7 cellular contexts compared by ENCODE assay signal in genomic region chr19:13024958-13025653, GRCh38. TPM values are rescaled to one million over a fixed set of nuclear protein-coding genes. Genes with fewer than 3 reads are reported as not detected.
DNase-seq lines count a peak whose midpoint lies in the region; ATAC-seq and TF ChIP-seq lines count a peak whose summit lies in the region.

No MANE protein-coding gene starts in this region.

- no peak overlapping the region for H3K56ac ChIP-seq in IMR-90 (ENCODE audit: extremely low read depth, insufficient read depth, low read length)

- H2BK120ac ChIP-seq in IMR-90 (ENCODE audit: low read depth, low read length) = peak overlapping the region; percentile 81; the same call in 1 of the 2 replicates

- WGBS in IMR-90 (ENCODE audit: extremely low coverage in 2 of 2, insufficient read length in 1 of 2), 2 experiments = 39% methylated on average over 29 of the region's 45 CpGs; no CpG with 5 or more reads in 1 of the 2 experiments

- peak overlapping the region; percentile 94 for H3K4ac ChIP-seq in IMR-90 (ENCODE audit: low read depth, low read length)

- H3K4me3 Mint-ChIP-seq in activated CD4-positive, alpha-beta T cell treated with anti-CD3 and anti-CD28 coated beads, Interleukin-2, amount 10 ng/mL, durations not matched to agents 7 days and 5 days = no peak overlapping the region

- peak overlapping the region; percentile 95 for H3K23ac ChIP-seq in IMR-90 (ENCODE audit: low read depth, low read length)

- H3K14ac ChIP-seq in IMR-90 (replicated peaks; ENCODE audit: low read depth, low read length) = peak overlapping the region; percentile 95

- H3K27me3 ChIP-seq in IMR-90 (ENCODE audit: control insufficient read depth, insufficient read depth, low read length) (no peaks in the 10 kb centered on the region), left lung (peaks cover 0 to 26% of the 10 kb centered on the region in 2 donors), thoracic aorta (replicated peaks; ENCODE audit: insufficient read depth) (no peaks in the 10 kb centered on the region)

- H3K4me1 Mint-ChIP-seq in activated CD4-positive, alpha-beta T cell treated with anti-CD3 and anti-CD28 coated beads, Interleukin-2, amount 10 ng/mL, durations not matched to agents 7 days and 5 days = peaks cover 24% of the 10 kb centered on the region

- peak overlapping the region; percentile 60 to 77; a peak in 2 of 4 replicates for H4K8ac ChIP-seq in IMR-90 (ENCODE audit: low read depth in 2 of 2, low read length in 2 of 2)

- H3K27ac ChIP-seq in IMR-90 (ENCODE audit: insufficient read depth, low read length) (peak overlapping the region; percentile 88), left lung (peak overlapping the region; percentile 77 to 94), thoracic aorta (peak overlapping the region; percentile 98 to 99)

- peak overlapping the region; percentile 38; the same call in 1 of the 2 replicates for H2BK20ac ChIP-seq in IMR-90 (ENCODE audit: low read depth, low read length)

- TF ChIP-seq POLR2A in IMR-90 (IDR thresholded peaks at IDR 0.05; ENCODE audit: low read depth, low read length) = no peak

- no peak overlapping the region for H3K18ac ChIP-seq in IMR-90 (ENCODE audit: low read depth, low read length)

- intact Hi-C loops in IMR-90 (cut with micrococcal nuclease) = no loop called here
- intact Hi-C loops in left lung (cut with DNase I) = no loop called here

- H4K91ac ChIP-seq in IMR-90 (ENCODE audit: insufficient read depth, low read depth, low read length) = peak overlapping the region; percentile 67

- H2BK15ac ChIP-seq in IMR-90 (ENCODE audit: low read depth, low read length) = no peak overlapping the region; the same call in 2 of the 3 replicates

- peak overlapping the region; percentile 87 for H2AFZ ChIP-seq in IMR-90 (replicated peaks; ENCODE audit: low read length, poor library complexity)

- DNase-seq in IMR-90 = no peak
- DNase-seq in astrocyte of the spinal cord (ENCODE audit: low read depth, low spot score) = no peak
- peak; percentile 59 to 82 for DNase-seq in left lung
- no peak for DNase-seq in thoracic aorta (ENCODE audit: low spot score)
- DNase-seq in NCI-H82 (lab: John Stamatoyannopoulos, UW) = no peak
- DNase-seq in activated CD4-positive, alpha-beta T cell treated with anti-CD3 and anti-CD28 coated beads, Interleukin-2, amount 10 ng/mL, durations not matched to agents 7 days and 5 days = no peak
- no peak for DNase-seq in inferior parietal cortex (ENCODE audit: extremely low spot score)

- no peak for TF ChIP-seq RAD21 in IMR-90 (IDR thresholded peaks at IDR 0.05; ENCODE audit: low read length)

- ATAC-seq in IMR-90 (ENCODE audit: low read depth) = no peak
- ATAC-seq in left lung = peak; percentile 6
- ATAC-seq in thoracic aorta (ENCODE audit: insufficient number of reproducible peaks, low FRiP score, low read depth) = no peak

- TF ChIP-seq CTCF in IMR-90 (conservative IDR thresholded peaks at IDR 0.05; ENCODE audit: low read depth, low read length) (no peak), astrocyte of the spinal cord (IDR thresholded peaks at IDR 0.05; ENCODE audit: low read depth, low read length) (no peak), left lung (IDR thresholded peaks at IDR 0.05) (no peak), thoracic aorta (IDR thresholded peaks at IDR 0.05) (no peak)

- in situ Hi-C loops in IMR-90 (cut with MboI; ENCODE audit: low sequenced_read_pairs) = no loop called here
- in situ Hi-C loops in astrocyte of the spinal cord (cut with HindIII; ENCODE audit: low sequenced_read_pairs) = no loop called here

- CTCF ChIA-PET in IMR-90 (lab: Yijun Ruan, JAX) = no interaction called here
- CTCF ChIA-PET in activated CD4-positive, alpha-beta T cell treated with anti-CD3 and anti-CD28 coated beads, Interleukin-2, amount 10 ng/mL, durations not matched to agents 7 days and 5 days (lab: Charles Lee) = no interaction called here

- H3K4me3 ChIP-seq in IMR-90 (ENCODE audit: insufficient read depth, low read depth, low read length) (peak overlapping the region; percentile 55), astrocyte of the spinal cord (ENCODE audit: low read depth, low read length) (peak overlapping the region; percentile 51), left lung (peak overlapping the region; percentile 21 to 33), thoracic aorta (peak overlapping the region; percentile 75)

- dilution Hi-C loops in IMR-90 (cut with HindIII; ENCODE audit: low sequenced_read_pairs, unreplicated experiment) = no loop called here

- no peaks in the 10 kb centered on the region for H3K36me3 Mint-ChIP-seq in activated CD4-positive, alpha-beta T cell treated with anti-CD3 and anti-CD28 coated beads, Interleukin-2, amount 10 ng/mL, durations not matched to agents 7 days and 5 days (ENCODE audit: low read depth)

- peaks cover 36% of the 10 kb centered on the region for H3K27me3 Mint-ChIP-seq in activated CD4-positive, alpha-beta T cell treated with anti-CD3 and anti-CD28 coated beads, Interleukin-2, amount 10 ng/mL, durations not matched to agents 7 days and 5 days

- H3K4me1 ChIP-seq in IMR-90 (ENCODE audit: control insufficient read depth, insufficient read depth, low read length) (peaks cover 36% of the 10 kb centered on the region), left lung (peaks cover 43 to 97% of the 10 kb centered on the region in 2 donors), thoracic aorta (ENCODE audit: control insufficient read depth in 1 of 2, low read depth in 2 of 2) (peaks cover 48 to 83% of the 10 kb centered on the region in 2 donors)

- H3K9me3 Mint-ChIP-seq in activated CD4-positive, alpha-beta T cell treated with anti-CD3 and anti-CD28 coated beads, Interleukin-2, amount 10 ng/mL, durations not matched to agents 7 days and 5 days = no peaks in the 10 kb centered on the region

- peaks cover 21% of the 10 kb centered on the region; the same call in 1 of the 2 replicates for H3K36me3 ChIP-seq in IMR-90 (ENCODE audit: control insufficient read depth, insufficient read depth, low read length)
- no peaks in the 10 kb centered on the region for H3K36me3 ChIP-seq in left lung
- H3K36me3 ChIP-seq in thoracic aorta = no peaks in the 10 kb centered on the region

- POLR2A ChIA-PET in IMR-90 (lab: Charles Lee; ENCODE audit: unreplicated experiment) = no interaction called here
- POLR2A ChIA-PET in activated CD4-positive, alpha-beta T cell treated with anti-CD3 and anti-CD28 coated beads, Interleukin-2, amount 10 ng/mL, durations not matched to agents 7 days and 5 days (lab: Charles Lee) = no interaction called here

- H4K20me1 ChIP-seq in IMR-90 (ENCODE audit: insufficient read depth, low read length) = peaks cover 6% of the 10 kb centered on the region; the same call in 1 of the 2 replicates

- H3K4me2 ChIP-seq in IMR-90 (ENCODE audit: low read depth, low read length) = peak overlapping the region; percentile 79

- H3K79me1 ChIP-seq in IMR-90 (ENCODE audit: low read depth in 1 of 2, low read length in 2 of 2) = peaks cover 50 to 85% of the 10 kb centered on the region in 2 experiments

- peak overlapping the region; percentile 96 for H2AK9ac ChIP-seq in IMR-90 (replicated peaks; ENCODE audit: low read depth, low read length, poor library complexity)

- H3K9me3 ChIP-seq in IMR-90 (ENCODE audit: control insufficient read depth, insufficient read depth, low read length) (no peaks in the 10 kb centered on the region), left lung (no peaks in the 10 kb centered on the region), thoracic aorta (no peaks in the 10 kb centered on the region)

- H2BK5ac ChIP-seq in IMR-90 (ENCODE audit: low read depth, low read length, poor library complexity, severe bottlenecking) = peak overlapping the region; percentile 61

- H4K5ac ChIP-seq in IMR-90 (ENCODE audit: low read depth, low read length) = no peak overlapping the region; the same call in 1 of the 2 replicates

- TSS peak; percentile 84 for BruUV-seq in IMR-90 (replicated peaks; lab: Mats Ljungman, UMichigan)

- no peak overlapping the region for H3K27ac Mint-ChIP-seq in activated CD4-positive, alpha-beta T cell treated with anti-CD3 and anti-CD28 coated beads, Interleukin-2, amount 10 ng/mL, durations not matched to agents 7 days and 5 days

- H2AK5ac ChIP-seq in IMR-90 (ENCODE audit: low read depth, low read length) = peak overlapping the region; percentile 95; the same call in 1 of the 2 replicates

- H3K9ac ChIP-seq in IMR-90 (ENCODE audit: low read depth, low read length) = peak overlapping the region; percentile 93

- peaks cover 11% of the 10 kb centered on the region; the same call in 1 of the 2 replicates for H3K9me1 ChIP-seq in IMR-90 (ENCODE audit: insufficient read depth, low read length)

TF ChIP-seq in IMR-90, 13 proteins besides CTCF, POLR2A, EP300 and RAD21 (continues in another document):
- TF ChIP-seq FOS (IDR thresholded peaks at IDR 0.05; ENCODE audit: low read depth, low read length) = no peak
- no peak for TF ChIP-seq CEBPB (IDR thresholded peaks at IDR 0.05; ENCODE audit: low read depth, low read length)
- no peak for TF ChIP-seq USF2 (IDR thresholded peaks at IDR 0.05; ENCODE audit: low read depth, low read length)
- no peak for TF ChIP-seq NFE2L2 (IDR thresholded peaks at IDR 0.05; ENCODE audit: low read depth, low read length)
- TF ChIP-seq BHLHE40 (IDR thresholded peaks at IDR 0.05; ENCODE audit: low read depth, low read length) = no peak
- TF ChIP-seq MAFK (IDR thresholded peaks at IDR 0.05; ENCODE audit: low read depth, low read length) = no peak

RNA-seq across cellular contexts. Expression of gene NFIX, which starts 29.8 kb away (rescaled TPM):
- total RNA-seq in IMR-90 (2012; rRNA removed) (10.0 and 10.2 TPM in 2 replicates), left lung (100 to 1,000 TPM; 166 to 237 TPM), thoracic aorta (100 to 1,000 TPM; 126 to 145 TPM)
- 46.9 and 47.7 TPM in 2 replicates for polyA plus RNA-seq in IMR-90 (2012; rRNA removed)
- 34.3 and 53.4 TPM in 2 replicates for polyA plus RNA-seq in IMR-90 (2012; cell fraction: cytosol; rRNA removed)
- 34.8 and 48.3 TPM in 2 replicates for polyA plus RNA-seq in IMR-90 (2012; cell fraction: nucleus; rRNA removed; ENCODE audit: low replicate concordance)
- 1 to 10 TPM; 1.2 to 1.5 TPM for total RNA-seq in activated CD4-positive, alpha-beta T cell treated with anti-CD3 and anti-CD28 coated beads, Interleukin-2, amount 10 ng/mL, durations not matched to agents 7 days and 5 days

RNA-seq across cellular contexts. Expression of gene DAND5, which starts 55.7 kb away (rescaled TPM):
- not detected in 2 replicates for total RNA-seq in IMR-90 (2012; rRNA removed)
- polyA plus RNA-seq in IMR-90 (2012; rRNA removed) = 0.03 TPM in 1 of 2 replicates, not detected in the other
- polyA plus RNA-seq in IMR-90 (2012; cell fraction: cytosol; rRNA removed) = 0.03 TPM in 1 of 2 replicates, not detected in the other
- polyA plus RNA-seq in IMR-90 (2012; cell fraction: nucleus; rRNA removed; ENCODE audit: low replicate concordance) = 0.07 TPM in 1 of 2 replicates, not detected in the other
- total RNA-seq in left lung = under 1 TPM in 1 of 2 donors, not detected in 1; 0.13 TPM
- total RNA-seq in thoracic aorta = not detected
- total RNA-seq in activated CD4-positive, alpha-beta T cell treated with anti-CD3 and anti-CD28 coated beads, Interleukin-2, amount 10 ng/mL, durations not matched to agents 7 days and 5 days = under 1 TPM; 0.15 to 0.20 TPM

Comparison
In these comparisons a context has a peak if more than half of its experiments do, and no peak if none do; other contexts are left out.
1. DNase-seq: peak in left lung (2 of 2); none in IMR-90 (single experiment), astrocyte of the spinal cord (single experiment), thoracic aorta (single experiment), NCI-H82 (single experiment), activated CD4-positive, alpha-beta T cell treated with anti-CD3 and anti-CD28 coated beads, Interleukin-2, amount 10 ng/mL, durations not matched to agents 7 days and 5 days (single experiment) and inferior parietal cortex (single experiment).
2. RNA of gene NFIX, which starts 29.8 kb away (total RNA-seq): 166 to 237 TPM in left lung and 126 to 145 TPM in thoracic aorta; 10.0 to 10.2 TPM in IMR-90 and 1.2 to 1.5 TPM in activated CD4-positive, alpha-beta T cell treated with anti-CD3 and anti-CD28 coated beads, Interleukin-2, amount 10 ng/mL, durations not matched to agents 7 days and 5 days; every median in the first group is over 10 times any median in the second.
3. Peak in every context shown above with its lines, with median percentiles within 50 percentile points of each other: H3K27ac ChIP-seq and H3K4me3 ChIP-seq.